ENCODE assay signal across 9 cellular contexts in genomic region chr3:129888739-129889138, GRCh38. TPM values are rescaled to one million over a fixed set of nuclear protein-coding genes. Genes with fewer than 3 reads are reported as not detected.
DNase-seq lines count a peak whose midpoint lies in the region; ATAC-seq and TF ChIP-seq lines count a peak whose summit lies in the region.
"Had no signal": no experiment of that assay in that cellular context is flagged by ENCODE, and none has a peak within 500 bp of the region (broad histone marks: within the 10 kb centered on the region; RNA-seq: fewer than 3 reads in every experiment).

No MANE protein-coding gene starts in this region.

- no peaks in the 10 kb centered on the region for H3K9me3 ChIP-seq in body of pancreas
- no peaks in the 10 kb centered on the region for H3K9me3 ChIP-seq in stomach
- H3K9me3 ChIP-seq: HAP-1 had no signal

- H3K36me3 ChIP-seq in body of pancreas (replicated peaks in 1 of 2; ENCODE audit: insufficient read depth in 1 of 2, low read depth in 2 of 2) (no peaks in the 10 kb centered on the region), stomach (no peaks in the 10 kb centered on the region)

- ATAC-seq in body of pancreas (no peak), HG03439 (IDR thresholded peaks at IDR 0.05; ENCODE audit: unreplicated experiment) (no peak)

- no peak overlapping the region for H3K27ac ChIP-seq in body of pancreas
- no peak overlapping the region for H3K27ac ChIP-seq in stomach
- H3K27ac ChIP-seq in dorsolateral prefrontal cortex = peak overlapping the region in 5 of 59 donors; percentile 13 to 27 (median 19)

- H3K27me3 ChIP-seq in body of pancreas = no peaks in the 10 kb centered on the region
- no peaks in the 10 kb centered on the region for H3K27me3 ChIP-seq in stomach
- no peaks in the 10 kb centered on the region for H3K27me3 ChIP-seq in dorsolateral prefrontal cortex

- H3K4me3 ChIP-seq in AG09309 (ENCODE audit: control insufficient read depth, low read depth, low read length) (no peak overlapping the region), body of pancreas (no peak overlapping the region), stomach (no peak overlapping the region), dorsolateral prefrontal cortex (no peak overlapping the region)
- H3K4me3 ChIP-seq: HAP-1 had no signal

- TF ChIP-seq CTCF in AG09309 (IDR thresholded peaks at IDR 0.05; ENCODE audit: control insufficient read depth, insufficient read depth, low read depth, low read length, missing control alignments) (no peak), body of pancreas (IDR thresholded peaks at IDR 0.05) (no peak), stomach (IDR thresholded peaks at IDR 0.05) (no peak), dorsolateral prefrontal cortex (IDR thresholded peaks at IDR 0.05 in 54 of 56, conservative IDR thresholded peaks at IDR 0.05 in 2 of 56; ENCODE audit: low read depth in 1 of 56, partially characterized antibody in 56 of 56) (no peak)

- TF ChIP-seq POLR2A in body of pancreas (IDR thresholded peaks at IDR 0.05) (no peak), stomach (IDR thresholded peaks at IDR 0.05) (no peak)

- 63 to 67% methylated on average over 4 of the region's 4 CpGs for WGBS in body of pancreas, 2 donors
- WGBS in stomach, 5 donors = 46 to 60% (median 54%) methylated on average over 4 of the region's 4 CpGs

- DNase-seq in AG09309 (ENCODE audit: low read depth) = peak; percentile 94
- DNase-seq in HT1080 (ENCODE audit: low read depth) = peak; percentile 97
- peak; percentile 84 for DNase-seq in astrocyte of the hippocampus (ENCODE audit: low read depth, low spot score)
- DNase-seq in kidney glomerular epithelial cell (lab: John Stamatoyannopoulos, UW) = peak; percentile 93
- no peak for DNase-seq in body of pancreas
- no peak for DNase-seq in stomach
- DNase-seq in dorsolateral prefrontal cortex = no peak

- TF ChIP-seq EP300 in stomach (IDR thresholded peaks at IDR 0.05) = no peak

- intact Hi-C loops in body of pancreas (cut with DNase I) = no loop called here
- intact Hi-C loops in stomach (cut with DNase I; ENCODE audit: low total_unique reads) = no loop called here
- intact Hi-C loops in dorsolateral prefrontal cortex (cut with DNase I) = no loop called here

- H3K4me1 ChIP-seq in body of pancreas = peaks cover 30% of the 10 kb centered on the region
- H3K4me1 ChIP-seq in stomach = peaks cover 14 to 51% (median 33%) of the 10 kb centered on the region in 4 donors

RNA-seq across cellular contexts. Expression of gene TMCC1, which starts 4.8 kb away (rescaled TPM):
- 16.2 and 20.8 TPM in 2 replicates for total RNA-seq in HT1080 (2014; rRNA removed; shearing (Covaris generic))
- polyA plus RNA-seq in HT1080 (2015; cell fraction: cytosol; rRNA removed) = 8.3 and 9.8 TPM in 2 replicates
- polyA plus RNA-seq in HT1080 (2015; cell fraction: nucleus; rRNA removed) = 6.4 and 7.3 TPM in 2 replicates
- total RNA-seq in body of pancreas (10 to 100 TPM; 10.1 to 13.2 TPM), stomach (10 to 100 TPM in 2 of 5 donors, 1 to 10 TPM in 3; 7.8 to 26.6 (median 8.9) TPM), dorsolateral prefrontal cortex (100 to 1,000 TPM in 14 of 120 experiments, 10 to 100 TPM in 106; 64.8 to 161 (median 84.3) TPM)
- polyA plus RNA-seq in stomach = 10 to 100 TPM in 1 of 3 donors, 1 to 10 TPM in 2; 5.0 to 11.6 (median 9.6) TPM

Comparison
In these comparisons a context has a peak if more than half of its experiments do, and no peak if none do; other contexts are left out.
1. DNase-seq: peak in AG09309 (single experiment), HT1080 (single experiment), astrocyte of the hippocampus (single experiment) and kidney glomerular epithelial cell (single experiment); none in body of pancreas (0 of 4), stomach (single experiment) and dorsolateral prefrontal cortex (0 of 10).